Comparison of ENCODE assay signal across 8 cellular contexts in genomic region chr4:94406668-94407437, GRCh38. TPM values are rescaled to one million over a fixed set of nuclear protein-coding genes. Genes with fewer than 3 reads are reported as not detected.
DNase-seq lines count a peak whose midpoint lies in the region; ATAC-seq and TF ChIP-seq lines count a peak whose summit lies in the region.

No MANE protein-coding gene starts in this region.

- no peaks in the 10 kb centered on the region for H3F3A ChIP-seq in Loucy (ENCODE audit: low read depth)

- H3K9me3 ChIP-seq in Loucy (ENCODE audit: insufficient read depth, low read depth, low read length) (no peaks in the 10 kb centered on the region), SK-N-MC (ENCODE audit: low read depth, low read length) (no peaks in the 10 kb centered on the region), left ventricle myocardium inferior (replicated peaks) (peaks cover 3% of the 10 kb centered on the region)

- ATAC-seq in GM21576 (IDR thresholded peaks at IDR 0.05; ENCODE audit: unreplicated experiment), result peak; percentile 76

- peak; percentile 96 for TF ChIP-seq CTCF in Loucy (conservative IDR thresholded peaks at IDR 0.05; ENCODE audit: low read length)
- TF ChIP-seq CTCF in left ventricle myocardium inferior (IDR thresholded peaks at IDR 0.05; ENCODE audit: borderline replicate concordance), result peak; percentile 91

- H3K27me3 ChIP-seq in Loucy (ENCODE audit: insufficient read depth, low read length, poor library complexity, severe bottlenecking) (no peaks in the 10 kb centered on the region), left ventricle myocardium inferior (ENCODE audit: low read depth) (no peaks in the 10 kb centered on the region)

- H3K36me3 ChIP-seq in Loucy (ENCODE audit: insufficient read depth, low read length), result no peaks in the 10 kb centered on the region
- H3K36me3 ChIP-seq in SK-N-MC (ENCODE audit: insufficient read depth, low read length), result no peaks in the 10 kb centered on the region
- H3K36me3 ChIP-seq in left ventricle myocardium inferior, result no peaks in the 10 kb centered on the region

- H3K9ac ChIP-seq in Loucy (ENCODE audit: low read depth, low read length, poor library complexity, severe bottlenecking) (no peak overlapping the region), SK-N-MC (ENCODE audit: insufficient read length) (no peak overlapping the region)

- H3K4me3 ChIP-seq in Loucy (ENCODE audit: low read length, poor library complexity, severe bottlenecking) (no peak overlapping the region), SK-N-MC (peak overlapping the region; percentile 9; the same call in 1 of the 2 replicates), left ventricle myocardium inferior (peak overlapping the region; percentile 26)

- peak; percentile 21 for DNase-seq in DMS79 treated with DMSO at 0.1 percent for 48 hours (lab: John Stamatoyannopoulos, UW)
- peak; percentile 88 for DNase-seq in SK-N-MC (ENCODE audit: low read depth, low spot score)
- peak; percentile 11 for DNase-seq in activated naive CD8-positive, alpha-beta T cell treated with anti-CD3 and anti-CD28 coated beads, Interleukin-2, amount 50 U/mL, for 16 hours (ENCODE audit: low read depth, low spot score)
- peak; percentile 43 for DNase-seq in left ventricle myocardium inferior
- DNase-seq in retina, result peak; percentile 46
- DNase-seq in HuH-7 (ENCODE audit: low spot score), result no peak

- H3K4me1 ChIP-seq in Loucy (ENCODE audit: insufficient read depth, low read length, poor library complexity, severe bottlenecking) (no peaks in the 10 kb centered on the region), left ventricle myocardium inferior (peaks cover 66% of the 10 kb centered on the region)

- H3K27ac ChIP-seq in SK-N-MC (no peak overlapping the region), left ventricle myocardium inferior (replicated peaks) (peak overlapping the region; percentile 89)

- H3K4me2 ChIP-seq in Loucy (ENCODE audit: low read depth, low read length, poor library complexity, severe bottlenecking), result no peak overlapping the region

- no peaks in the 10 kb centered on the region for H4K20me1 ChIP-seq in Loucy (ENCODE audit: insufficient read depth, low read length, poor library complexity, severe bottlenecking)

- intact Hi-C loops in left ventricle myocardium inferior (cut with micrococcal nuclease), result loop anchor here (2.0 kb wide), 1 partner anchor 190 kb away; no protein-coding TSS in a partner anchor

- H3K79me2 ChIP-seq in Loucy (ENCODE audit: insufficient read depth, low read length), result no peaks in the 10 kb centered on the region

- peak overlapping the region; percentile 49; the same call in 1 of the 2 replicates for H2AFZ ChIP-seq in Loucy (ENCODE audit: low read length)

- no peaks in the 10 kb centered on the region for H3K9me2 ChIP-seq in Loucy (replicated peaks; ENCODE audit: low read depth, low read length)

RNA-seq across cellular contexts. Expression of gene PDLIM5, which starts 44.9 kb away (rescaled TPM):
- total RNA-seq in left ventricle myocardium inferior, result 982 TPM
